In the genomic region with DNA sequence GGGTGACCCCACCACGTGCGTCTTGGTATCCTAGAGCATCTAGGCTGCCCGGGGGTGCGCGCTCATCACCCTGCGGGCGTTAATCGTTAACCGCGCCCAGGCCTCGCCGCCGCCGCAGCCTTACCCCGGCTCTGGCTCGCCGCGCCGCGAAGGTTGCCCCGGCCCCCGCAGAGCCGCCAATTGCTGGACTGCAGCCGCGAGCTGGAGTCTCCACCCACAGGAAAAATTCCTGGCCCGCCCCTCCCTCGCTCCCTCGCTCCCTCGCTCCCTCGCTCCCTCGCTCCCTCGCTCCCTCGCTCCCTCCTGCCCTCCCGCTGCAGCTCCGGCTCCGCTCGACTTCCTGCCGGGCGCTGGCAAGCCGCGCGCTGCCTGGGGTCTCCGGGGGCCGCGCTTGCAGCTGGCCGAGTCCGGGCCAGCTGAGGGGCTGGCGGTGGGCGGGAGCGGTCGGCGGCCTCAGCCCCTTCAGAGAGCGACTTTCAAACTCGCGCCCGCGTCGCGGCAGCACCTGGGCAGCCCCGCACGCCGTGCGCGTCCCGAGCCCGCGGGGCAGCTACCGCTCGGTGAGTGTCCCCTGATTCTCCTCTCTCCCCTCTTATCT, we compare ENCODE assay signal across 1 cellular context.
TF ChIP-seq lines count a peak whose summit lies in the region.

A gene (plus strand): TSS at position 280 of the 598 bp plus-strand sequence. CDS start 23,208 bp downstream, outside the sequence.

TF ChIP-seq in HepG2, 621 proteins besides CTCF, POLR2A, EP300 and RAD21 (continued from another document and continues in another):
- TF ChIP-seq, protein P1, sequence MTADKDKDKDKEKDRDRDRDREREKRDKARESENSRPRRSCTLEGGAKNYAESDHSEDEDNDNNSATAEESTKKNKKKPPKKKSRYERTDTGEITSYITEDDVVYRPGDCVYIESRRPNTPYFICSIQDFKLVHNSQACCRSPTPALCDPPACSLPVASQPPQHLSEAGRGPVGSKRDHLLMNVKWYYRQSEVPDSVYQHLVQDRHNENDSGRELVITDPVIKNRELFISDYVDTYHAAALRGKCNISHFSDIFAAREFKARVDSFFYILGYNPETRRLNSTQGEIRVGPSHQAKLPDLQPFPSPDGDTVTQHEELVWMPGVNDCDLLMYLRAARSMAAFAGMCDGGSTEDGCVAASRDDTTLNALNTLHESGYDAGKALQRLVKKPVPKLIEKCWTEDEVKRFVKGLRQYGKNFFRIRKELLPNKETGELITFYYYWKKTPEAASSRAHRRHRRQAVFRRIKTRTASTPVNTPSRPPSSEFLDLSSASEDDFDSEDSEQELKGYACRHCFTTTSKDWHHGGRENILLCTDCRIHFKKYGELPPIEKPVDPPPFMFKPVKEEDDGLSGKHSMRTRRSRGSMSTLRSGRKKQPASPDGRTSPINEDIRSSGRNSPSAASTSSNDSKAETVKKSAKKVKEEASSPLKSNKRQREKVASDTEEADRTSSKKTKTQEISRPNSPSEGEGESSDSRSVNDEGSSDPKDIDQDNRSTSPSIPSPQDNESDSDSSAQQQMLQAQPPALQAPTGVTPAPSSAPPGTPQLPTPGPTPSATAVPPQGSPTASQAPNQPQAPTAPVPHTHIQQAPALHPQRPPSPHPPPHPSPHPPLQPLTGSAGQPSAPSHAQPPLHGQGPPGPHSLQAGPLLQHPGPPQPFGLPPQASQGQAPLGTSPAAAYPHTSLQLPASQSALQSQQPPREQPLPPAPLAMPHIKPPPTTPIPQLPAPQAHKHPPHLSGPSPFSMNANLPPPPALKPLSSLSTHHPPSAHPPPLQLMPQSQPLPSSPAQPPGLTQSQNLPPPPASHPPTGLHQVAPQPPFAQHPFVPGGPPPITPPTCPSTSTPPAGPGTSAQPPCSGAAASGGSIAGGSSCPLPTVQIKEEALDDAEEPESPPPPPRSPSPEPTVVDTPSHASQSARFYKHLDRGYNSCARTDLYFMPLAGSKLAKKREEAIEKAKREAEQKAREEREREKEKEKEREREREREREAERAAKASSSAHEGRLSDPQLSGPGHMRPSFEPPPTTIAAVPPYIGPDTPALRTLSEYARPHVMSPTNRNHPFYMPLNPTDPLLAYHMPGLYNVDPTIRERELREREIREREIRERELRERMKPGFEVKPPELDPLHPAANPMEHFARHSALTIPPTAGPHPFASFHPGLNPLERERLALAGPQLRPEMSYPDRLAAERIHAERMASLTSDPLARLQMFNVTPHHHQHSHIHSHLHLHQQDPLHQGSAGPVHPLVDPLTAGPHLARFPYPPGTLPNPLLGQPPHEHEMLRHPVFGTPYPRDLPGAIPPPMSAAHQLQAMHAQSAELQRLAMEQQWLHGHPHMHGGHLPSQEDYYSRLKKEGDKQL (CRISPR knock-in tag; IDR thresholded peaks at IDR 0.05; ENCODE audit: low read depth) = no peak
- TF ChIP-seq HMG20B (CRISPR knock-in tag; conservative IDR thresholded peaks at IDR 0.05) = no peak
- TF ChIP-seq, protein P2, sequence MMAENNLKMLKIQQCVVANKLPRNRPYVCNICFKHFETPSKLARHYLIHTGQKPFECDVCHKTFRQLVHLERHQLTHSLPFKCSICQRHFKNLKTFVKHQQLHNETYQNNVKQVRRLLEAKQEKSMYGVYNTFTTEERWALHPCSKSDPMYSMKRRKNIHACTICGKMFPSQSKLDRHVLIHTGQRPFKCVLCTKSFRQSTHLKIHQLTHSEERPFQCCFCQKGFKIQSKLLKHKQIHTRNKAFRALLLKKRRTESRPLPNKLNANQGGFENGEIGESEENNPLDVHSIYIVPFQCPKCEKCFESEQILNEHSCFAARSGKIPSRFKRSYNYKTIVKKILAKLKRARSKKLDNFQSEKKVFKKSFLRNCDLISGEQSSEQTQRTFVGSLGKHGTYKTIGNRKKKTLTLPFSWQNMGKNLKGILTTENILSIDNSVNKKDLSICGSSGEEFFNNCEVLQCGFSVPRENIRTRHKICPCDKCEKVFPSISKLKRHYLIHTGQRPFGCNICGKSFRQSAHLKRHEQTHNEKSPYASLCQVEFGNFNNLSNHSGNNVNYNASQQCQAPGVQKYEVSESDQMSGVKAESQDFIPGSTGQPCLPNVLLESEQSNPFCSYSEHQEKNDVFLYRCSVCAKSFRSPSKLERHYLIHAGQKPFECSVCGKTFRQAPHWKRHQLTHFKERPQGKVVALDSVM (CRISPR knock-in tag; IDR thresholded peaks at IDR 0.05) = peak; percentile 67
- no peak for TF ChIP-seq MZF1 (CRISPR knock-in tag; IDR thresholded peaks at IDR 0.05; ENCODE audit: borderline replicate concordance)
- TF ChIP-seq, protein P3, sequence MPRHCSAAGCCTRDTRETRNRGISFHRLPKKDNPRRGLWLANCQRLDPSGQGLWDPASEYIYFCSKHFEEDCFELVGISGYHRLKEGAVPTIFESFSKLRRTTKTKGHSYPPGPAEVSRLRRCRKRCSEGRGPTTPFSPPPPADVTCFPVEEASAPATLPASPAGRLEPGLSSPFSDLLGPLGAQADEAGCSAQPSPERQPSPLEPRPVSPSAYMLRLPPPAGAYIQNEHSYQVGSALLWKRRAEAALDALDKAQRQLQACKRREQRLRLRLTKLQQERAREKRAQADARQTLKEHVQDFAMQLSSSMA (CRISPR knock-in tag; IDR thresholded peaks at IDR 0.05) = no peak
- TF ChIP-seq ZNF337 (CRISPR knock-in tag; IDR thresholded peaks at IDR 0.05; ENCODE audit: borderline replicate concordance, low read depth) = no peak
- TF ChIP-seq ZNF629 (CRISPR knock-in tag; conservative IDR thresholded peaks at IDR 0.05) = 0 out of 2 replicates have a peak, but pooled peaks have one; percentile 18
- TF ChIP-seq WIZ (CRISPR knock-in tag; IDR thresholded peaks at IDR 0.05) = no peak
- no peak for TF ChIP-seq ZZZ3 (CRISPR knock-in tag; IDR thresholded peaks at IDR 0.05; ENCODE audit: borderline replicate concordance)
- TF ChIP-seq KAT2B (IDR thresholded peaks at IDR 0.05; ENCODE audit: borderline replicate concordance, low read depth, low read length) = no peak
- no peak for TF ChIP-seq ZNF263 (CRISPR knock-in tag; IDR thresholded peaks at IDR 0.05)
- TF ChIP-seq, protein P4, sequence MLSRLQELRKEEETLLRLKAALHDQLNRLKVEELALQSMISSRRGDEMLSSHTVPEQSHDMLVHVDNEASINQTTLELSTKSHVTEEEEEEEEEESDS (CRISPR knock-in tag; IDR thresholded peaks at IDR 0.05; ENCODE audit: borderline replicate concordance) = no peak
- no peak for TF ChIP-seq ZNF326 (CRISPR knock-in tag; IDR thresholded peaks at IDR 0.05; ENCODE audit: borderline replicate concordance)
- TF ChIP-seq, protein P5, sequence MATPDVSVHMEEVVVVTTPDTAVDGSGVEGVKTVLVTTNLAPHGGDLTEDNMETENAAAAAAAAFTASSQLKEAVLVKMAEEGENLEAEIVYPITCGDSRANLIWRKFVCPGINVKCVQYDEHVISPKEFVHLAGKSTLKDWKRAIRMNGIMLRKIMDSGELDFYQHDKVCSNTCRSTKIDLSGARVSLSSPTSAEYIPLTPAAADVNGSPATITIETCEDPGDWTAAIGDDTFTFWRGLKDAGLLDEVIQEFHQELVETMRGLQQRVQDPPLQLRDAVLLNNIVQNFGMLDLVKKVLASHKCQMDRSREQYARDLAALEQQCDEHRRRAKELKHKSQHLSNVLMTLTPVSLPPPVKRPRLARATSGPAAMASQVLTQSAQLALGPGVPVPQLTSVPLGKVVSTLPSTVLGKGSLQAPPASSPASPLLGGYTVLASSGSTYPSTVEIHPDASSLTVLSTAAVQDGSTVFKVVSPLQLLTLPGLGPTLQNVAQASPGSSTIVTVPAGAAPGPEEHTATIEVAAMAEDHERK (CRISPR knock-in tag; IDR thresholded peaks at IDR 0.05; ENCODE audit: low read depth) = no peak
- TF ChIP-seq ZNF17 (CRISPR knock-in tag; IDR thresholded peaks at IDR 0.05) = no peak
- TF ChIP-seq, protein P6, sequence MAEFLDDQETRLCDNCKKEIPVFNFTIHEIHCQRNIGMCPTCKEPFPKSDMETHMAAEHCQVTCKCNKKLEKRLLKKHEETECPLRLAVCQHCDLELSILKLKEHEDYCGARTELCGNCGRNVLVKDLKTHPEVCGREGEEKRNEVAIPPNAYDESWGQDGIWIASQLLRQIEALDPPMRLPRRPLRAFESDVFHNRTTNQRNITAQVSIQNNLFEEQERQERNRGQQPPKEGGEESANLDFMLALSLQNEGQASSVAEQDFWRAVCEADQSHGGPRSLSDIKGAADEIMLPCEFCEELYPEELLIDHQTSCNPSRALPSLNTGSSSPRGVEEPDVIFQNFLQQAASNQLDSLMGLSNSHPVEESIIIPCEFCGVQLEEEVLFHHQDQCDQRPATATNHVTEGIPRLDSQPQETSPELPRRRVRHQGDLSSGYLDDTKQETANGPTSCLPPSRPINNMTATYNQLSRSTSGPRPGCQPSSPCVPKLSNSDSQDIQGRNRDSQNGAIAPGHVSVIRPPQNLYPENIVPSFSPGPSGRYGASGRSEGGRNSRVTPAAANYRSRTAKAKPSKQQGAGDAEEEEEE (CRISPR knock-in tag; IDR thresholded peaks at IDR 0.05; ENCODE audit: borderline replicate concordance) = no peak
- TF ChIP-seq SNAI1 (CRISPR knock-in tag; IDR thresholded peaks at IDR 0.05; ENCODE audit: borderline replicate concordance) = no peak
- TF ChIP-seq NFRKB (IDR thresholded peaks at IDR 0.05) = no peak
- TF ChIP-seq, protein P7, sequence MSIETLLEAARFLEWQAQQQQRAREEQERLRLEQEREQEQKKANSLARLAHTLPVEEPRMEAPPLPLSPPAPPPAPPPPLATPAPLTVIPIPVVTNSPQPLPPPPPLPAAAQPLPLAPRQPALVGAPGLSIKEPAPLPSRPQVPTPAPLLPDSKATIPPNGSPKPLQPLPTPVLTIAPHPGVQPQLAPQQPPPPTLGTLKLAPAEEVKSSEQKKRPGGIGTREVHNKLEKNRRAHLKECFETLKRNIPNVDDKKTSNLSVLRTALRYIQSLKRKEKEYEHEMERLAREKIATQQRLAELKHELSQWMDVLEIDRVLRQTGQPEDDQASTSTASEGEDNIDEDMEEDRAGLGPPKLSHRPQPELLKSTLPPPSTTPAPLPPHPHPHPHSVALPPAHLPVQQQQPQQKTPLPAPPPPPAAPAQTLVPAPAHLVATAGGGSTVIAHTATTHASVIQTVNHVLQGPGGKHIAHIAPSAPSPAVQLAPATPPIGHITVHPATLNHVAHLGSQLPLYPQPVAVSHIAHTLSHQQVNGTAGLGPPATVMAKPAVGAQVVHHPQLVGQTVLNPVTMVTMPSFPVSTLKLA (IDR thresholded peaks at IDR 0.05) = no peak
- TF ChIP-seq ZSCAN22 (CRISPR knock-in tag; IDR thresholded peaks at IDR 0.05) = no peak
- no peak for TF ChIP-seq XRCC5 (optimal IDR thresholded peaks at IDR 0.05; ENCODE audit: low read length)
- TF ChIP-seq MAFG (CRISPR knock-in tag; IDR thresholded peaks at IDR 0.05) = no peak
- no peak for TF ChIP-seq TEAD2 (CRISPR knock-in tag; IDR thresholded peaks at IDR 0.05)
- TF ChIP-seq, protein P8, sequence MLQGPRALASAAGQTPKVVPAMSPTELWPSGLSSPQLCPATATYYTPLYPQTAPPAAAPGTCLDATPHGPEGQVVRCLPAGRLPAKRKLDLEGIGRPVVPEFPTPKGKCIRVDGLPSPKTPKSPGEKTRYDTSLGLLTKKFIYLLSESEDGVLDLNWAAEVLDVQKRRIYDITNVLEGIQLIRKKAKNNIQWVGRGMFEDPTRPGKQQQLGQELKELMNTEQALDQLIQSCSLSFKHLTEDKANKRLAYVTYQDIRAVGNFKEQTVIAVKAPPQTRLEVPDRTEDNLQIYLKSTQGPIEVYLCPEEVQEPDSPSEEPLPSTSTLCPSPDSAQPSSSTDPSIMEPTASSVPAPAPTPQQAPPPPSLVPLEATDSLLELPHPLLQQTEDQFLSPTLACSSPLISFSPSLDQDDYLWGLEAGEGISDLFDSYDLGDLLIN (CRISPR knock-in tag; IDR thresholded peaks at IDR 0.05; ENCODE audit: borderline replicate concordance) = peak; percentile 25; the same call in 1 of the 2 replicates
- TF ChIP-seq, protein P9, sequence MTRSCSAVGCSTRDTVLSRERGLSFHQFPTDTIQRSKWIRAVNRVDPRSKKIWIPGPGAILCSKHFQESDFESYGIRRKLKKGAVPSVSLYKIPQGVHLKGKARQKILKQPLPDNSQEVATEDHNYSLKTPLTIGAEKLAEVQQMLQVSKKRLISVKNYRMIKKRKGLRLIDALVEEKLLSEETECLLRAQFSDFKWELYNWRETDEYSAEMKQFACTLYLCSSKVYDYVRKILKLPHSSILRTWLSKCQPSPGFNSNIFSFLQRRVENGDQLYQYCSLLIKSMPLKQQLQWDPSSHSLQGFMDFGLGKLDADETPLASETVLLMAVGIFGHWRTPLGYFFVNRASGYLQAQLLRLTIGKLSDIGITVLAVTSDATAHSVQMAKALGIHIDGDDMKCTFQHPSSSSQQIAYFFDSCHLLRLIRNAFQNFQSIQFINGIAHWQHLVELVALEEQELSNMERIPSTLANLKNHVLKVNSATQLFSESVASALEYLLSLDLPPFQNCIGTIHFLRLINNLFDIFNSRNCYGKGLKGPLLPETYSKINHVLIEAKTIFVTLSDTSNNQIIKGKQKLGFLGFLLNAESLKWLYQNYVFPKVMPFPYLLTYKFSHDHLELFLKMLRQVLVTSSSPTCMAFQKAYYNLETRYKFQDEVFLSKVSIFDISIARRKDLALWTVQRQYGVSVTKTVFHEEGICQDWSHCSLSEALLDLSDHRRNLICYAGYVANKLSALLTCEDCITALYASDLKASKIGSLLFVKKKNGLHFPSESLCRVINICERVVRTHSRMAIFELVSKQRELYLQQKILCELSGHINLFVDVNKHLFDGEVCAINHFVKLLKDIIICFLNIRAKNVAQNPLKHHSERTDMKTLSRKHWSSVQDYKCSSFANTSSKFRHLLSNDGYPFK (CRISPR knock-in tag; IDR thresholded peaks at IDR 0.05; ENCODE audit: borderline replicate concordance) = peak; percentile 21; the same call in 1 of the 2 replicates
- TF ChIP-seq RBM22 (optimal IDR thresholded peaks at IDR 0.05; ENCODE audit: low read length) = no peak
- no peak for TF ChIP-seq U2AF2 (IDR thresholded peaks at IDR 0.05; ENCODE audit: low read depth, low read length)
- TF ChIP-seq ZNF777 (CRISPR knock-in tag; IDR thresholded peaks at IDR 0.05) = peak; percentile 70; the same call in 1 of the 2 replicates
- TF ChIP-seq ZNF737 (CRISPR knock-in tag; IDR thresholded peaks at IDR 0.05; ENCODE audit: borderline replicate concordance) = no peak
- no peak for TF ChIP-seq ZNF816 (CRISPR knock-in tag; IDR thresholded peaks at IDR 0.05; ENCODE audit: borderline replicate concordance)
- TF ChIP-seq TBX3 (IDR thresholded peaks at IDR 0.05; ENCODE audit: borderline replicate concordance) = no peak
- TF ChIP-seq MXD4 (CRISPR knock-in tag; IDR thresholded peaks at IDR 0.05) = no peak
- TF ChIP-seq, protein P10, sequence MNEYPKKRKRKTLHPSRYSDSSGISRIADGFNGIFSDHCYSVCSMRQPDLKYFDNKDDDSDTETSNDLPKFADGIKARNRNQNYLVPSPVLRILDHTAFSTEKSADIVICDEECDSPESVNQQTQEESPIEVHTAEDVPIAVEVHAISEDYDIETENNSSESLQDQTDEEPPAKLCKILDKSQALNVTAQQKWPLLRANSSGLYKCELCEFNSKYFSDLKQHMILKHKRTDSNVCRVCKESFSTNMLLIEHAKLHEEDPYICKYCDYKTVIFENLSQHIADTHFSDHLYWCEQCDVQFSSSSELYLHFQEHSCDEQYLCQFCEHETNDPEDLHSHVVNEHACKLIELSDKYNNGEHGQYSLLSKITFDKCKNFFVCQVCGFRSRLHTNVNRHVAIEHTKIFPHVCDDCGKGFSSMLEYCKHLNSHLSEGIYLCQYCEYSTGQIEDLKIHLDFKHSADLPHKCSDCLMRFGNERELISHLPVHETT (CRISPR knock-in tag; conservative IDR thresholded peaks at IDR 0.05) = peak; percentile 80; the same call in 1 of the 2 replicates
- TF ChIP-seq, protein P11, sequence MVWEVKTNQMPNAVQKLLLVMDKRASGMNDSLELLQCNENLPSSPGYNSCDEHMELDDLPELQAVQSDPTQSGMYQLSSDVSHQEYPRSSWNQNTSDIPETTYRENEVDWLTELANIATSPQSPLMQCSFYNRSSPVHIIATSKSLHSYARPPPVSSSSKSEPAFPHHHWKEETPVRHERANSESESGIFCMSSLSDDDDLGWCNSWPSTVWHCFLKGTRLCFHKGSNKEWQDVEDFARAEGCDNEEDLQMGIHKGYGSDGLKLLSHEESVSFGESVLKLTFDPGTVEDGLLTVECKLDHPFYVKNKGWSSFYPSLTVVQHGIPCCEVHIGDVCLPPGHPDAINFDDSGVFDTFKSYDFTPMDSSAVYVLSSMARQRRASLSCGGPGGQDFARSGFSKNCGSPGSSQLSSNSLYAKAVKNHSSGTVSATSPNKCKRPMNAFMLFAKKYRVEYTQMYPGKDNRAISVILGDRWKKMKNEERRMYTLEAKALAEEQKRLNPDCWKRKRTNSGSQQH (CRISPR knock-in tag; IDR thresholded peaks at IDR 0.05; ENCODE audit: low read depth) = 0 out of 2 replicates have a peak, but pooled peaks have one; percentile 34
